ENCODE assay signal across 7 cellular contexts in the genomic region with DNA sequence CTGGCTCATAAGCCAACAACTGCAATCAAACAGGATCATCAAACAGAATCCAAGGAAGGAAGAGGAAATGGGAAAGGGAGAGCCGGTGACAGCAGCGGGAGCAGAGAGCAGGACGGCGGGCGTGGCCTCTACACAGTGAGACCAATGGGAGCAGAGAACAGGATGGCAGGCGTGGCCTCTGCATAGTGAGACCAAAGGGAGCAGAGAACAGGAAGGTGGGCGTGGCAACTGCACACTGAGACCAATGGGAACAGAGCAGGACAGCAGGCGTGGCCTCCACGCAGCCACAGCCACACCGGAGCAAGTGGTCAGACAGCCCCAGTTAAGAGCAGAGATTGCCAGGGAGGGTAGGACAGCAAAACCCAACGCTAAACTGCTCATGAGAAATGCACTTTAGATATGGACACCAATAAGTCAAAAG. TPM values are rescaled to one million over a fixed set of nuclear protein-coding genes. Genes with fewer than 3 reads are reported as not detected.
A peak's percentile ranks its signal among the peaks of the same experiment; 100 is the strongest.
DNase-seq lines count a peak whose midpoint lies in the region; ATAC-seq lines count a peak whose summit lies in the region.

No MANE protein-coding gene starts in this region.

- peak; percentile 59 for ATAC-seq in HG02884 (IDR thresholded peaks at IDR 0.05; ENCODE audit: unreplicated experiment)

- DNase-seq in GM03348 (ENCODE audit: low spot score) (peak; percentile 92), NCI-H345 (lab: John Stamatoyannopoulos, UW) (peak; percentile 91), amniotic epithelial cell (ENCODE audit: low read depth) (peak; percentile 91), cardiac septum (ENCODE audit: low spot score) (peak; percentile 94), pons (ENCODE audit: low spot score) (peak; percentile 91), OCI-M2 (lab: John Stamatoyannopoulos, UW; ENCODE audit: unreplicated experiment) (no peak)

- intact Hi-C loops in cardiac septum (cut with DNase I) = no loop called here

RNA-seq across cellular contexts. Expression of gene LRCOL1, which starts 16.4 kb away (rescaled TPM):
- total RNA-seq in cardiac septum = not detected

RNA-seq across cellular contexts. Expression of gene P2RX2, which starts 24.6 kb away (rescaled TPM):
- not detected for total RNA-seq in cardiac septum
